ENCODE assay signal across 9 cellular contexts in genomic region chr16:21626659-21627277, GRCh38. TPM values are rescaled to one million over a fixed set of nuclear protein-coding genes. Genes with fewer than 3 reads are reported as not detected.
DNase-seq lines count a peak whose midpoint lies in the region; ATAC-seq and TF ChIP-seq lines count a peak whose summit lies in the region.
"Had no signal": no experiment of that assay in that cellular context is flagged by ENCODE, and none has a peak within 500 bp of the region (broad histone marks: within the 10 kb centered on the region; RNA-seq: fewer than 3 reads in every experiment).

No MANE protein-coding gene starts in this region.

- H3K9me3 Mint-ChIP-seq in endodermal cell, result peaks cover 36% of the 10 kb centered on the region
- peaks cover 1% of the 10 kb centered on the region for H3K9me3 Mint-ChIP-seq in glutamatergic neuron (ENCODE audit: unreplicated experiment)

- H3K4me1 Mint-ChIP-seq in endodermal cell, result peaks cover 5% of the 10 kb centered on the region
- no peaks in the 10 kb centered on the region for H3K4me1 Mint-ChIP-seq in glutamatergic neuron (ENCODE audit: low read depth, unreplicated experiment)

- H3K36me3 Mint-ChIP-seq in endodermal cell (ENCODE audit: low read depth) (peaks cover 76% of the 10 kb centered on the region), glutamatergic neuron (ENCODE audit: unreplicated experiment) (peaks cover 7% of the 10 kb centered on the region)

- DNase-seq in GM04503 (ENCODE audit: low read depth) (peak; percentile 93), RPMI7951 (ENCODE audit: low read depth) (peak; percentile 92), endodermal cell (peak; percentile 14), omental fat pad (ENCODE audit: low spot score) (no peak), inferior parietal cortex (ENCODE audit: extremely low spot score) (no peak), glutamatergic neuron (no peak), 8988T (no peak)

- WGBS in endodermal cell (ENCODE audit: insufficient coverage in 1 of 2, insufficient read length in 1 of 2), 2 experiments, result 89 to 96% methylated on average over 6 of the region's 6 CpGs

- H3K36me3 ChIP-seq in endodermal cell (ENCODE audit: control insufficient read depth, insufficient read depth, low read length), result peaks cover 60% of the 10 kb centered on the region

- peak; percentile 51 for ATAC-seq in omental fat pad (ENCODE audit: low FRiP score)
- no peak for ATAC-seq in HG03354 (IDR thresholded peaks at IDR 0.05; ENCODE audit: poor library complexity, severe bottlenecking, unreplicated experiment)

- no peak overlapping the region for H3K27ac ChIP-seq in endodermal cell (ENCODE audit: low read depth, low read length)

- peaks cover 32% of the 10 kb centered on the region for H3K9me3 ChIP-seq in endodermal cell (ENCODE audit: control insufficient read depth, low read length)

- no peaks in the 10 kb centered on the region for H3K4me1 ChIP-seq in endodermal cell (ENCODE audit: control insufficient read depth, insufficient read depth, low read length)

- no peak overlapping the region for H3K9ac ChIP-seq in endodermal cell (ENCODE audit: extremely low read depth, low read length, poor library complexity, severe bottlenecking)

- no peak overlapping the region for H3K4me3 ChIP-seq in endodermal cell (ENCODE audit: low read length)

- H3K27me3 Mint-ChIP-seq in endodermal cell (ENCODE audit: insufficient read depth) (no peaks in the 10 kb centered on the region), glutamatergic neuron (ENCODE audit: unreplicated experiment) (no peaks in the 10 kb centered on the region)

- no peak for TF ChIP-seq CTCF in endodermal cell (conservative IDR thresholded peaks at IDR 0.05)
- no peak for TF ChIP-seq CTCF in omental fat pad (IDR thresholded peaks at IDR 0.05)
- TF ChIP-seq CTCF in glutamatergic neuron (IDR thresholded peaks at IDR 0.05; ENCODE audit: partially characterized antibody, unreplicated experiment), result no peak

- H3K27me3 ChIP-seq in endodermal cell (ENCODE audit: control insufficient read depth, insufficient read depth, low read length, poor library complexity, severe bottlenecking), result no peaks in the 10 kb centered on the region

- H3K27ac Mint-ChIP-seq in endodermal cell (no peak overlapping the region), glutamatergic neuron (ENCODE audit: unreplicated experiment) (no peak overlapping the region)

- H3K4me3 Mint-ChIP-seq in endodermal cell (no peak overlapping the region), glutamatergic neuron (ENCODE audit: unreplicated experiment) (no peak overlapping the region)

RNA-seq across cellular contexts. Expression of gene IGSF6, which starts 25.6 kb away (rescaled TPM):
- not detected in 2 replicates for total RNA-seq in RPMI7951 (2014; rRNA removed; shearing (Covaris generic))
- not detected for total RNA-seq in endodermal cell
- polyA plus RNA-seq in endodermal cell (2013, experiment 1 of 2), result not detected
- not detected for polyA plus RNA-seq in endodermal cell (2013, experiment 2 of 2)
- total RNA-seq in omental fat pad, result 10 to 100 TPM in 1 of 4 donors, 1 to 10 TPM in 3; 2.8 to 18.6 (median 6.8) TPM
- total RNA-seq in glutamatergic neuron (ENCODE audit: unreplicated experiment), result not detected
- total RNA-seq: myocyte had no signal

RNA-seq across cellular contexts. Expression of gene METTL9, which starts 27.4 kb away (rescaled TPM):
- total RNA-seq in RPMI7951 (2014; rRNA removed; shearing (Covaris generic)), result 120 and 125 TPM in 2 replicates
- total RNA-seq in endodermal cell (100 to 1,000 TPM; 145 to 149 TPM), omental fat pad (100 to 1,000 TPM in 3 of 4 donors, 10 to 100 TPM in 1; 98.9 to 195 (median 114) TPM), glutamatergic neuron (ENCODE audit: unreplicated experiment) (108 TPM)
- polyA plus RNA-seq in endodermal cell (2013, experiment 1 of 2), result 188 TPM
- polyA plus RNA-seq in endodermal cell (2013, experiment 2 of 2), result 168 TPM

RNA-seq across cellular contexts. Expression of gene OTOA, which starts 37.0 kb away (rescaled TPM):
- total RNA-seq in RPMI7951 (2014; rRNA removed; shearing (Covaris generic)), result not detected in 2 replicates
- total RNA-seq in endodermal cell (under 1 TPM; 0.07 to 0.09 TPM), omental fat pad (1 to 10 TPM in 2 of 4 donors, under 1 TPM in 2; 0.25 to 1.2 (median 0.69) TPM), glutamatergic neuron (ENCODE audit: unreplicated experiment) (not detected)
- polyA plus RNA-seq in endodermal cell (2013, experiment 1 of 2), result 0.18 TPM
- 0.17 TPM for polyA plus RNA-seq in endodermal cell (2013, experiment 2 of 2)

Comparison
In these comparisons a context has a peak if more than half of its experiments do, and no peak if none do; other contexts are left out.
1. DNase-seq: peak in GM04503 (single experiment), RPMI7951 (single experiment) and endodermal cell (single experiment); none in omental fat pad (single experiment), inferior parietal cortex (single experiment), glutamatergic neuron (single experiment) and 8988T (single experiment).